16 cellular contexts compared by ENCODE assay signal in genomic region chr11:36160115-36160514, GRCh38.
A peak's percentile ranks its signal among the peaks of the same experiment; 100 is the strongest.
DNase-seq lines count a peak whose midpoint lies in the region; TF ChIP-seq lines count a peak whose summit lies in the region.
"Had no signal": no experiment of that assay in that cellular context is flagged by ENCODE, and none has a peak within 500 bp of the region (broad histone marks: within the 10 kb centered on the region; RNA-seq: fewer than 3 reads in every experiment).

No MANE protein-coding gene starts in this region.

- H3K9me3 ChIP-seq in BLaER1 (no peaks in the 10 kb centered on the region), endodermal cell (ENCODE audit: control insufficient read depth, low read length) (no peaks in the 10 kb centered on the region)

- H3K4me1 ChIP-seq in BLaER1 (peaks cover 90% of the 10 kb centered on the region), endodermal cell (ENCODE audit: control insufficient read depth, insufficient read depth, low read length) (no peaks in the 10 kb centered on the region)
- H3K4me1 ChIP-seq: SJCRH30 had no signal

- DNase-seq in NCI-H2227 treated with DMSO at 0.1 percent for 48 hours (lab: John Stamatoyannopoulos, UW) (peak; percentile 62), endodermal cell (no peak), neural crest cell (ENCODE audit: low read depth, low spot score) (no peak), NCI-H2081 treated with DMSO at 0.1 percent for 48 hours (lab: John Stamatoyannopoulos, UW) (no peak), globus pallidus (ENCODE audit: low spot score) (no peak), UCSD-AML1 (lab: John Stamatoyannopoulos, UW; ENCODE audit: unreplicated experiment) (no peak)
- DNase-seq: C1 segment of cervical spinal cord, DMS79, KBM-7, NCI-H1105, NCI-H510A treated with DMSO at 0.1 percent for 48 hours, NCI-H82, PC-3, RPMI8226, SJCRH30 had no signal

- H3K4me2 ChIP-seq in BLaER1 = peak overlapping the region; percentile 80; the same call in 1 of the 2 replicates

- H3K36me3 ChIP-seq in BLaER1 (no peaks in the 10 kb centered on the region; the same call in 1 of the 2 replicates), endodermal cell (ENCODE audit: control insufficient read depth, insufficient read depth, low read length) (no peaks in the 10 kb centered on the region)
- H3K36me3 ChIP-seq: SJCRH30 had no signal

- H3K4me1 Mint-ChIP-seq in endodermal cell (peaks cover 2% of the 10 kb centered on the region), neural crest cell (peaks cover 18% of the 10 kb centered on the region)

- peaks cover 3% of the 10 kb centered on the region for H3K36me3 Mint-ChIP-seq in endodermal cell (ENCODE audit: low read depth)
- H3K36me3 Mint-ChIP-seq in neural crest cell (ENCODE audit: low read depth) = no peaks in the 10 kb centered on the region

- WGBS in endodermal cell (ENCODE audit: insufficient coverage in 1 of 2, insufficient read length in 1 of 2), 2 experiments = 69 to 86% methylated on average over 4 to 9 of the region's 10 CpGs

- H3K27ac ChIP-seq in BLaER1 (no peak overlapping the region), endodermal cell (ENCODE audit: low read depth, low read length) (peak overlapping the region; percentile 40)
- H3K27ac ChIP-seq: SJCRH30 had no signal

- H3K27ac Mint-ChIP-seq in endodermal cell (no peak overlapping the region), neural crest cell (ENCODE audit: unreplicated experiment) (peak overlapping the region; percentile 81)

- no peaks in the 10 kb centered on the region for H3K9me3 Mint-ChIP-seq in endodermal cell
- no peaks in the 10 kb centered on the region for H3K9me3 Mint-ChIP-seq in neural crest cell

- H3K4me3 Mint-ChIP-seq in endodermal cell = no peak overlapping the region
- no peak overlapping the region for H3K4me3 Mint-ChIP-seq in neural crest cell

- no peaks in the 10 kb centered on the region for H3K27me3 ChIP-seq in BLaER1
- H3K27me3 ChIP-seq in endodermal cell (ENCODE audit: control insufficient read depth, insufficient read depth, low read length, poor library complexity, severe bottlenecking) = no peaks in the 10 kb centered on the region
- H3K27me3 ChIP-seq: SJCRH30 had no signal

- no peaks in the 10 kb centered on the region for H3K27me3 Mint-ChIP-seq in endodermal cell (ENCODE audit: insufficient read depth)
- H3K27me3 Mint-ChIP-seq in neural crest cell (ENCODE audit: low read depth) = no peaks in the 10 kb centered on the region

- no peak overlapping the region for H3K4me3 ChIP-seq in BLaER1
- H3K4me3 ChIP-seq in endodermal cell (ENCODE audit: low read length) = no peak overlapping the region
- H3K4me3 ChIP-seq: SJCRH30 had no signal

- H3K9ac ChIP-seq in BLaER1 = no peak overlapping the region
- no peak overlapping the region for H3K9ac ChIP-seq in endodermal cell (ENCODE audit: extremely low read depth, low read length, poor library complexity, severe bottlenecking)

- TF ChIP-seq CTCF in endodermal cell (conservative IDR thresholded peaks at IDR 0.05) = no peak
- TF ChIP-seq CTCF in neural crest cell (conservative IDR thresholded peaks at IDR 0.05) = no peak

- H4K20me1 ChIP-seq in BLaER1 = peaks cover 9% of the 10 kb centered on the region; the same call in 1 of the 2 replicates
